ENCODE assay signal across 8 cellular contexts in genomic region chrX:154490021-154490413, GRCh38. TPM values are rescaled to one million over a fixed set of nuclear protein-coding genes. Genes with fewer than 3 reads are reported as not detected.
DNase-seq lines count a peak whose midpoint lies in the region; ATAC-seq and TF ChIP-seq lines count a peak whose summit lies in the region.

No MANE protein-coding gene starts in this region.

- H3K36me3 ChIP-seq in CD4-positive, CD25-positive, alpha-beta regulatory T cell (ENCODE audit: control insufficient read depth, insufficient read depth, low read length), result peaks cover 2% of the 10 kb centered on the region
- no peaks in the 10 kb centered on the region for H3K36me3 ChIP-seq in ovary

- CTCF ChIA-PET in activated CD8-positive, alpha-beta T cell treated with anti-CD3 and anti-CD28 coated beads for 36 hours (lab: Charles Lee), result interaction anchor here (0.5 to 2.0 kb wide), 9 partner anchors 9 to 116 kb away, joined by 3 to 6 read pairs (median 3); no protein-coding TSS in a partner anchor

- POLR2A ChIA-PET in activated CD8-positive, alpha-beta T cell treated with anti-CD3 and anti-CD28 coated beads for 36 hours (lab: Charles Lee), result interaction anchor here (0.7 to 2.6 kb wide), 9 partner anchors 9 to 420 kb away, joined by 3 to 16 read pairs (median 4); partner anchors contain the start of gene RPL10

- TF ChIP-seq CTCF in activated CD8-positive, alpha-beta T cell treated with anti-CD3 and anti-CD28 coated beads for 36 hours (IDR thresholded peaks at IDR 0.05), result no peak
- no peak for TF ChIP-seq CTCF in ovary (IDR thresholded peaks at IDR 0.05)

- H3K4me3 Mint-ChIP-seq in CD4-positive, CD25-positive, alpha-beta regulatory T cell, result peak overlapping the region; percentile 89 to 96 (median 92)
- H3K4me3 Mint-ChIP-seq in activated CD8-positive, alpha-beta T cell treated with anti-CD3 and anti-CD28 coated beads for 36 hours, result peak overlapping the region; percentile 89

- no peaks in the 10 kb centered on the region for H3K27me3 ChIP-seq in CD4-positive, CD25-positive, alpha-beta regulatory T cell (ENCODE audit: control insufficient read depth, insufficient read depth, low read length)
- H3K27me3 ChIP-seq in ovary, result no peaks in the 10 kb centered on the region

- peak in 2 of 3 donors; percentile 14 to 62 for DNase-seq in CD4-positive, CD25-positive, alpha-beta regulatory T cell
- peak; percentile 50 for DNase-seq in activated CD8-positive, alpha-beta T cell treated with anti-CD3 and anti-CD28 coated beads for 36 hours
- DNase-seq in fibroblast of the conjunctiva (ENCODE audit: low read depth) (peak; percentile 26), ovary (peak; percentile 64 to 74 (median 66)), iPS-NIHi11 (ENCODE audit: low spot score) (no peak), NCI-H526 treated with DMSO at 0.1 percent for 48 hours (lab: John Stamatoyannopoulos, UW) (no peak)

- intact Hi-C loops in activated CD8-positive, alpha-beta T cell treated with anti-CD3 and anti-CD28 coated beads for 36 hours (cut with micrococcal nuclease), result loop anchor here (2.0 kb wide), 1 partner anchor 45 kb away; no protein-coding TSS in a partner anchor
- intact Hi-C loops in ovary (cut with DNase I), result no loop called here

- peak overlapping the region; percentile 62 for H3K4me3 ChIP-seq in CD4-positive, CD25-positive, alpha-beta regulatory T cell (ENCODE audit: low read depth, low read length)
- peak overlapping the region; percentile 56 for H3K4me3 ChIP-seq in ovary

- no peaks in the 10 kb centered on the region for H3K9me3 Mint-ChIP-seq in CD4-positive, CD25-positive, alpha-beta regulatory T cell
- no peaks in the 10 kb centered on the region for H3K9me3 Mint-ChIP-seq in activated CD8-positive, alpha-beta T cell treated with anti-CD3 and anti-CD28 coated beads for 36 hours

- H3K4me1 ChIP-seq in CD4-positive, CD25-positive, alpha-beta regulatory T cell (ENCODE audit: control insufficient read depth, insufficient read depth, low read length, poor library complexity, severe bottlenecking), result peaks cover 31% of the 10 kb centered on the region
- H3K4me1 ChIP-seq in ovary (ENCODE audit: insufficient read depth), result no peaks in the 10 kb centered on the region

- no peaks in the 10 kb centered on the region for H3K9me3 ChIP-seq in CD4-positive, CD25-positive, alpha-beta regulatory T cell (ENCODE audit: control insufficient read depth in 2 of 2, low read length in 2 of 2)
- no peaks in the 10 kb centered on the region for H3K9me3 ChIP-seq in ovary

- WGBS in ovary, 3 donors, result 28 to 59% (median 41%) methylated on average over 17 to 19 of the region's 19 CpGs

- H3K36me3 Mint-ChIP-seq in CD4-positive, CD25-positive, alpha-beta regulatory T cell, result no peaks in the 10 kb centered on the region
- H3K36me3 Mint-ChIP-seq in activated CD8-positive, alpha-beta T cell treated with anti-CD3 and anti-CD28 coated beads for 36 hours (ENCODE audit: low read depth), result peaks cover 11% of the 10 kb centered on the region

- no peak for TF ChIP-seq EP300 in ovary (IDR thresholded peaks at IDR 0.05)

- no peak for TF ChIP-seq POLR2A in ovary (IDR thresholded peaks at IDR 0.05)

- H3K4me1 Mint-ChIP-seq in CD4-positive, CD25-positive, alpha-beta regulatory T cell, result peaks cover 0 to 41% (median 9%) of the 10 kb centered on the region in 4 donors
- H3K4me1 Mint-ChIP-seq in activated CD8-positive, alpha-beta T cell treated with anti-CD3 and anti-CD28 coated beads for 36 hours (ENCODE audit: low read depth), result peaks cover 19% of the 10 kb centered on the region

- H3K27ac Mint-ChIP-seq in CD4-positive, CD25-positive, alpha-beta regulatory T cell, result peak overlapping the region; percentile 78 to 91 (median 87)
- peak overlapping the region; percentile 90 for H3K27ac Mint-ChIP-seq in activated CD8-positive, alpha-beta T cell treated with anti-CD3 and anti-CD28 coated beads for 36 hours

- H3K27me3 Mint-ChIP-seq in CD4-positive, CD25-positive, alpha-beta regulatory T cell, result no peaks in the 10 kb centered on the region
- no peaks in the 10 kb centered on the region for H3K27me3 Mint-ChIP-seq in activated CD8-positive, alpha-beta T cell treated with anti-CD3 and anti-CD28 coated beads for 36 hours

- H3K27ac ChIP-seq in CD4-positive, CD25-positive, alpha-beta regulatory T cell (ENCODE audit: insufficient read depth, low read length, poor library complexity, severe bottlenecking), result peak overlapping the region; percentile 84
- H3K27ac ChIP-seq in ovary, result peak overlapping the region; percentile 85 to 89

- peak; percentile 3 to 6 for ATAC-seq in CD4-positive, CD25-positive, alpha-beta regulatory T cell (ENCODE audit: low read depth in 2 of 2)
- ATAC-seq in GM19397 (IDR thresholded peaks at IDR 0.05; ENCODE audit: unreplicated experiment) (peak; percentile 24), HG03571 (IDR thresholded peaks at IDR 0.05; ENCODE audit: unreplicated experiment) (peak; percentile 21)
- peak; percentile 31 for ATAC-seq in activated CD8-positive, alpha-beta T cell treated with anti-CD3 and anti-CD28 coated beads for 36 hours

RNA-seq across cellular contexts. Expression of gene SLC10A3, which starts 0.4 kb away (rescaled TPM):
- 18.4 TPM for total RNA-seq in CD4-positive, CD25-positive, alpha-beta regulatory T cell
- polyA plus RNA-seq in CD4-positive, CD25-positive, alpha-beta regulatory T cell, result 10 to 100 TPM; 32.8 to 40.2 (median 36.7) TPM
- 10 to 100 TPM; 13.2 to 14.1 TPM for total RNA-seq in activated CD8-positive, alpha-beta T cell treated with anti-CD3 and anti-CD28 coated beads for 36 hours
- total RNA-seq in ovary, result 10 to 100 TPM; 19.6 to 49.8 (median 42.3) TPM
- polyA plus RNA-seq in ovary, result 10 to 100 TPM in 1 of 2 donors, 1 to 10 TPM in 1; 5.5 to 35.1 TPM

RNA-seq across cellular contexts. Expression of gene UBL4A, which starts 3.6 kb away (rescaled TPM):
- 12.5 TPM for total RNA-seq in CD4-positive, CD25-positive, alpha-beta regulatory T cell
- polyA plus RNA-seq in CD4-positive, CD25-positive, alpha-beta regulatory T cell, result 10 to 100 TPM; 51.8 to 59.5 (median 55.0) TPM
- total RNA-seq in activated CD8-positive, alpha-beta T cell treated with anti-CD3 and anti-CD28 coated beads for 36 hours, result 10 to 100 TPM; 46.5 to 47.6 TPM
- 10 to 100 TPM; 17.2 to 35.5 (median 29.3) TPM for total RNA-seq in ovary
- polyA plus RNA-seq in ovary, result 10 to 100 TPM; 14.6 to 21.6 TPM

RNA-seq across cellular contexts. Expression of gene LAGE3, which starts 10.9 kb away (rescaled TPM):
- 8.9 TPM for total RNA-seq in CD4-positive, CD25-positive, alpha-beta regulatory T cell
- 10 to 100 TPM; 39.5 to 47.9 (median 43.3) TPM for polyA plus RNA-seq in CD4-positive, CD25-positive, alpha-beta regulatory T cell
- 10 to 100 TPM; 49.8 to 50.1 TPM for total RNA-seq in activated CD8-positive, alpha-beta T cell treated with anti-CD3 and anti-CD28 coated beads for 36 hours
- 10 to 100 TPM; 19.4 to 39.3 (median 23.2) TPM for total RNA-seq in ovary
- 10 to 100 TPM in 1 of 2 donors, 1 to 10 TPM in 1; 2.7 to 19.5 TPM for polyA plus RNA-seq in ovary

RNA-seq across cellular contexts. Expression of gene FAM3A, which starts 26.0 kb away (rescaled TPM):
- 28.2 TPM for total RNA-seq in CD4-positive, CD25-positive, alpha-beta regulatory T cell
- 10 to 100 TPM; 13.4 to 21.5 (median 19.0) TPM for polyA plus RNA-seq in CD4-positive, CD25-positive, alpha-beta regulatory T cell
- total RNA-seq in activated CD8-positive, alpha-beta T cell treated with anti-CD3 and anti-CD28 coated beads for 36 hours, result 10 to 100 TPM; 27.9 to 31.9 TPM
- 10 to 100 TPM; 34.6 to 76.8 (median 62.9) TPM for total RNA-seq in ovary
- polyA plus RNA-seq in ovary, result 10 to 100 TPM in 1 of 2 donors, 1 to 10 TPM in 1; 3.6 to 81.6 TPM

RNA-seq across cellular contexts. Expression of gene PLXNA3, which starts 31.9 kb away (rescaled TPM):
- total RNA-seq in CD4-positive, CD25-positive, alpha-beta regulatory T cell, result 64.6 TPM
- polyA plus RNA-seq in CD4-positive, CD25-positive, alpha-beta regulatory T cell, result 1 to 10 TPM in 1 of 4 donors, under 1 TPM in 3; 0.32 to 1.8 (median 0.34) TPM
- 10 to 100 TPM; 36.5 to 40.5 TPM for total RNA-seq in activated CD8-positive, alpha-beta T cell treated with anti-CD3 and anti-CD28 coated beads for 36 hours
- total RNA-seq in ovary, result 100 to 1,000 TPM in 1 of 7 donors, 10 to 100 TPM in 5, 1 to 10 TPM in 1; 9.5 to 118 (median 50.9) TPM
- 10 to 100 TPM; 11.0 to 17.0 TPM for polyA plus RNA-seq in ovary

Comparison
In these comparisons a context has a peak if more than half of its experiments do, and no peak if none do; other contexts are left out.
1. DNase-seq: peak in CD4-positive, CD25-positive, alpha-beta regulatory T cell (2 of 3), activated CD8-positive, alpha-beta T cell treated with anti-CD3 and anti-CD28 coated beads for 36 hours (single experiment), fibroblast of the conjunctiva (single experiment) and ovary (5 of 5); none in iPS-NIHi11 (single experiment) and NCI-H526 treated with DMSO at 0.1 percent for 48 hours (single experiment).
2. Peak in every context shown above with its lines, with median percentiles within 50 percentile points of each other: ATAC-seq.